ENCODE assay signal across 8 cellular contexts in the genomic region with DNA sequence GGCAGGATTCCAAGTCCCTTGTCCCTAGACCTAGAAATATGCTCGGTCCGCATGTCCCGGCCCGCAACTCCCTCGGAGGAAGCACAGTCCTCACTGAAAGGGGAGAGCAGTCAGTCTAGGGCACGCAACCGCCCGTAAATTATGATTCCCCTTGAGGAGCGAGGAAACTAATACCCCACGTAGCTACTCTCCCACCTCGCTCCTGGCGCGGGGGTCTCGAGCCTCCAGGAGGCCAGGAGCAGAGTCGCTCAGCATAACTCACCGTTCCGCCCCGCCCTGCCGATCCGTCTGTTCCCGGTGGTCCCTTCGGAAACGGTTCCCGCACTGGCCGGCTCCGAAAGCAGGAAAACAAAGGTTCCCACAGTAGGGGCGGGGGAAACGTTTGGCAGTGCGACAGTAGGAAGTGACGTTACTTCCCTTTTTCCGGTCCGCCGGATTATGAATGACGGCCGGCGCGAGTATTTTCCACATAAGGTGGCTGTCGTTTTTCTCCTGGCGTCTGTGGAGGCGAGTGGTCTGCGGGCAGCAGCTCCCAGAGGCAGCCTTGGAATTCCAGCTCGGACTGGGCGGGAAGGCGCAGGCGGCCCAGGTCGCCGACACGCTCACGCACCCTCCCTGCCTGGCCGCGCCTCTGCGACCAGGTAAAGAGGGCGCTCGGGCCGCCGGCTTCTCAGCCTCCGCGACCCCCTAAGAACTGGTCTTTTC. TPM values are rescaled to one million over a fixed set of nuclear protein-coding genes. Genes with fewer than 3 reads are reported as not detected.
DNase-seq lines count a peak whose midpoint lies in the region; ATAC-seq and TF ChIP-seq lines count a peak whose summit lies in the region.

A gene with protein sequence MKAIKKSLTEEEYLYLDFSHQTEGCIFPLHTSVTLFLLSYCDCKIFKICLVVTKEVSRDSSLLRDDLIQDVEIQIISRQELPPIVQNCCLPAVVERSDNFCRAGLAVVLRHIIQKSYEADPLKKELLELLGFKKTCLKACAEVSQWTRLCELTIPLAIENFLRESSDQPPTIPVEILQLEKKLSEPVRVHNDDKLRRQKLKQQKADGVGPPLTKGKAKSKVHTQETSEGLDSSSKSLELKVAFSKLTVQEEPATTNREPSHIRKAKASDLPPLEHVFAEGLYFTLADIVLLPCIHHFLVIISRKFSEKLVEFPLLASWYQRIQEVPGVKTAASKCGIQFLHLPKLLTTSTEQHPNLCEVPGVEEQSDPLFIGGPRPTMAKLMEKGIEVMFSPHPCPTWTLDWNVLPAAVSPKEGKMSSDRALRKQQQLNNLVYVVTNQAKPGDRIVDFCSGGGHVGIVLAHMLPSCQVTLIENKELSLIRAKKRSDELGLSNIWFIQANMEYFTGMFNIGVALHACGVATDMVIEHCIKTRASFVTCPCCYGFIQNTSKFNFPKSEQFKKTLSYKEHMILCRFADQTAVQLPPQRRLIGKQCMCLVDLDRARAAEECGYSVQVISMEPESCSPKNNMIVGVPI (plus strand): TSS at position 409 of the 705 bp plus-strand sequence. CDS start 8,830 bp downstream, outside the sequence.
A gene with protein sequence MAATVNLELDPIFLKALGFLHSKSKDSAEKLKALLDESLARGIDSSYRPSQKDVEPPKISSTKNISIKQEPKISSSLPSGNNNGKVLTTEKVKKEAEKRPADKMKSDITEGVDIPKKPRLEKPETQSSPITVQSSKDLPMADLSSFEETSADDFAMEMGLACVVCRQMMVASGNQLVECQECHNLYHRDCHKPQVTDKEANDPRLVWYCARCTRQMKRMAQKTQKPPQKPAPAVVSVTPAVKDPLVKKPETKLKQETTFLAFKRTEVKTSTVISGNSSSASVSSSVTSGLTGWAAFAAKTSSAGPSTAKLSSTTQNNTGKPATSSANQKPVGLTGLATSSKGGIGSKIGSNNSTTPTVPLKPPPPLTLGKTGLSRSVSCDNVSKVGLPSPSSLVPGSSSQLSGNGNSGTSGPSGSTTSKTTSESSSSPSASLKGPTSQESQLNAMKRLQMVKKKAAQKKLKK (minus strand): TSS at position 314 of the 705 bp plus-strand sequence. CDS start 8,684 bp downstream, outside the sequence.

- peak within 1 kb of the TSS; percentile 77 for H3K4me3 ChIP-seq in RWPE2 (ENCODE audit: severe bottlenecking)

- H3K4me3 Mint-ChIP-seq in natural killer cell = peak within 1 kb of the TSS; percentile 97

- H3K27ac ChIP-seq in RWPE2 (ENCODE audit: poor library complexity, severe bottlenecking) = peak within 1 kb of the TSS; percentile 71

- H3K27me3 ChIP-seq in RWPE2 (ENCODE audit: insufficient read depth, poor library complexity, severe bottlenecking) = no peaks in the 10 kb centered on the region

- peaks cover 25% of the 10 kb centered on the region for H3K4me1 ChIP-seq in RWPE2 (ENCODE audit: insufficient read depth, poor library complexity, severe bottlenecking)

- H3K27me3 Mint-ChIP-seq in natural killer cell (ENCODE audit: low read depth in 2 of 2) = no peaks in the 10 kb centered on the region

- DNase-seq in EH (ENCODE audit: low read depth) = peak; percentile 89
- DNase-seq in H4 (ENCODE audit: low spot score) = peak; percentile 86
- DNase-seq in LoVo (ENCODE audit: low spot score) = peak; percentile 90
- DNase-seq in RWPE2 (ENCODE audit: low spot score) = peak; percentile 90
- peak; percentile 78 for DNase-seq in activated T-helper 9 cell treated with anti-CD3 and anti-CD28 coated beads, Interleukin-2, amount 50 U/mL, for 16 hours (ENCODE audit: low read depth)
- peak; percentile 93 for DNase-seq in fibroblast of peridontal ligament (ENCODE audit: extremely low read depth)
- peak; percentile 78 for DNase-seq in natural killer cell
- DNase-seq in stimulated activated naive CD4-positive, alpha-beta T cell treated with Interleukin-2 at 50 U/mL for 16 hours (lab: John Stamatoyannopoulos, UW) = peak; percentile 84

- H3K36me3 ChIP-seq in RWPE2 (ENCODE audit: low read depth) = no peaks in the 10 kb centered on the region; the same call in 1 of the 2 replicates

- intact Hi-C loops in natural killer cell (cut with micrococcal nuclease) = no loop called here

- peak; percentile 88 for ATAC-seq in RWPE2 (ENCODE audit: low read depth)
- ATAC-seq in natural killer cell = peak; percentile 95 to 96 (median 95)

- H3K9me3 Mint-ChIP-seq in natural killer cell = no peaks in the 10 kb centered on the region

- peak within 1 kb of the TSS; percentile 87 to 94 for H3K27ac Mint-ChIP-seq in natural killer cell

- no peaks in the 10 kb centered on the region for H3K36me3 Mint-ChIP-seq in natural killer cell

- peaks cover 23 to 32% of the 10 kb centered on the region in 2 donors for H3K4me1 Mint-ChIP-seq in natural killer cell

- no peaks in the 10 kb centered on the region for H3K9me3 ChIP-seq in RWPE2 (ENCODE audit: severe bottlenecking)

- TF ChIP-seq CTCF in RWPE2 (IDR thresholded peaks at IDR 0.05; ENCODE audit: poor library complexity, severe bottlenecking) = no peak
- no peak for TF ChIP-seq CTCF in natural killer cell (IDR thresholded peaks at IDR 0.05)

RNA-seq across cellular contexts. Expression of the first gene that starts in this region (rescaled TPM):
- total RNA-seq in H4 (2014; rRNA removed; shearing (Covaris generic)) = 11.2 and 15.8 TPM in 2 replicates
- total RNA-seq in natural killer cell = 1 to 10 TPM; 5.6 to 7.7 (median 6.2) TPM

RNA-seq across cellular contexts. Expression of the second gene that starts in this region (rescaled TPM):
- total RNA-seq in H4 (2014; rRNA removed; shearing (Covaris generic)) = 18.1 and 26.5 TPM in 2 replicates
- total RNA-seq in natural killer cell = 10 to 100 TPM; 19.4 to 22.8 (median 19.9) TPM

Comparison
In these comparisons a context has a peak if more than half of its experiments do, and no peak if none do; other contexts are left out.
1. Peak in every context shown above with its lines: DNase-seq, ATAC-seq, H3K4me3 ChIP-seq and H3K27ac ChIP-seq.